Comparison of ENCODE assay signal across 30 cellular contexts in genomic region chr2:198084136-198084535, GRCh38.
"Had no signal": no experiment of that assay in that cellular context is flagged by ENCODE, and none has a peak within 500 bp of the region (broad histone marks: within the 10 kb centered on the region; RNA-seq: fewer than 3 reads in every experiment).

No MANE protein-coding gene starts in this region.

- DNase-seq: activated CD4-positive, alpha-beta memory T cell treated with anti-CD3 and anti-CD28 coated beads, Interleukin-2, amount 10 ng/mL, durations not matched to agents 7 days and 5 days; activated CD4-positive, alpha-beta T cell treated with anti-CD3 and anti-CD28 coated beads for 1 hour; activated CD4-positive, alpha-beta T cell treated with anti-CD3 and anti-CD28 coated beads for 4 hours; activated CD4-positive, alpha-beta T cell treated with anti-CD3 and anti-CD28 coated beads, Interleukin-2, amount 10 ng/mL, durations not matched to agents 7 days and 5 days; activated CD4-positive, alpha-beta T cell treated with anti-CD3 and anti-CD28 coated beads, Interleukin-2, amount 50 U/mL, for 4 hours; activated CD8-positive, alpha-beta memory T cell treated with anti-CD3 and anti-CD28 coated beads, Interleukin-2, amount 50 U/mL, for 48 hours; activated effector memory CD4-positive, alpha-beta T cell treated with Interleukin-2 at 50 U/mL for 16 hours; activated gamma-delta T cell treated with Interleukin-2 at 50 U/mL for 16 hours; activated naive CD4-positive, alpha-beta T cell treated with anti-CD3 and anti-CD28 coated beads, Interleukin-2, amount 50 U/mL, for 16 hours; activated naive CD4-positive, alpha-beta T cell treated with Interleukin-2 at 50 U/mL for 16 hours; activated T-cell treated with anti-CD3 and anti-CD28 coated beads for 4 hours; activated T-cell treated with anti-CD3 and anti-CD28 coated beads, Interleukin-2, amount 50 U/mL, for 4 hours; amygdala; aorta; body of pancreas; central memory CD4-positive, alpha-beta T cell; cerebellar nuclear complex; colonic mucosa; effector CD8-positive, alpha-beta T cell; erythroblast; foreskin keratinocyte; gastrocnemius medialis; glutamatergic neuron; T-helper 2 cell had no signal

- ATAC-seq: activated T-cell treated with anti-CD3 and anti-CD28 coated beads, Interleukin-2, amount 50 U/mL, for 4 hours; activated T-helper 17 cell treated with anti-CD3 and anti-CD28 coated beads, Interleukin-2, amount 50 U/mL, for 72 hours; body of pancreas; foreskin keratinocyte; gastrocnemius medialis; WTC11 had no signal

- H3K4me3 ChIP-seq: body of pancreas, cardiac muscle cell, colonic mucosa, esophagus muscularis mucosa, gastrocnemius medialis had no signal

- H3K27me3 Mint-ChIP-seq: activated CD4-positive, alpha-beta memory T cell treated with anti-CD3 and anti-CD28 coated beads, Interleukin-2, amount 10 ng/mL, durations not matched to agents 7 days and 5 days; activated CD4-positive, alpha-beta T cell treated with anti-CD3 and anti-CD28 coated beads, Interleukin-2, amount 10 ng/mL, durations not matched to agents 7 days and 5 days; activated naive CD8-positive, alpha-beta T cell; activated T-helper 17 cell treated with anti-CD3 and anti-CD28 coated beads, Interleukin-2, amount 50 U/mL, for 72 hours had no signal

- H3K9me3 Mint-ChIP-seq: activated CD4-positive, alpha-beta memory T cell treated with anti-CD3 and anti-CD28 coated beads, Interleukin-2, amount 10 ng/mL, durations not matched to agents 7 days and 5 days; activated CD4-positive, alpha-beta T cell treated with anti-CD3 and anti-CD28 coated beads, Interleukin-2, amount 10 ng/mL, durations not matched to agents 7 days and 5 days; activated T-cell treated with anti-CD3 and anti-CD28 coated beads, Interleukin-2, amount 50 U/mL, for 4 hours; activated T-helper 17 cell treated with anti-CD3 and anti-CD28 coated beads, Interleukin-2, amount 50 U/mL, for 72 hours had no signal

- H3K4me3 Mint-ChIP-seq: activated CD4-positive, alpha-beta memory T cell treated with anti-CD3 and anti-CD28 coated beads, Interleukin-2, amount 10 ng/mL, durations not matched to agents 7 days and 5 days; activated CD4-positive, alpha-beta T cell treated with anti-CD3 and anti-CD28 coated beads, Interleukin-2, amount 10 ng/mL, durations not matched to agents 7 days and 5 days; activated naive CD8-positive, alpha-beta T cell; activated T-cell treated with anti-CD3 and anti-CD28 coated beads, Interleukin-2, amount 50 U/mL, for 4 hours; activated T-helper 17 cell treated with anti-CD3 and anti-CD28 coated beads, Interleukin-2, amount 50 U/mL, for 72 hours; WTC11 had no signal

- H3K27ac ChIP-seq: body of pancreas, cardiac muscle cell, colonic mucosa, esophagus muscularis mucosa, foreskin keratinocyte, gastrocnemius medialis, VCaP had no signal

- H3K27me3 ChIP-seq: body of pancreas, cardiac muscle cell, colonic mucosa, esophagus muscularis mucosa, foreskin keratinocyte, gastrocnemius medialis had no signal

- H3K27ac Mint-ChIP-seq: activated CD4-positive, alpha-beta memory T cell treated with anti-CD3 and anti-CD28 coated beads, Interleukin-2, amount 10 ng/mL, durations not matched to agents 7 days and 5 days; activated CD4-positive, alpha-beta T cell treated with anti-CD3 and anti-CD28 coated beads, Interleukin-2, amount 10 ng/mL, durations not matched to agents 7 days and 5 days; activated naive CD8-positive, alpha-beta T cell; activated T-helper 17 cell treated with anti-CD3 and anti-CD28 coated beads, Interleukin-2, amount 50 U/mL, for 72 hours; WTC11 had no signal

- H3K36me3 ChIP-seq: cardiac muscle cell, colonic mucosa, gastrocnemius medialis had no signal

- H3K36me3 Mint-ChIP-seq: WTC11 had no signal

- H3K4me1 ChIP-seq: body of pancreas, colonic mucosa, foreskin keratinocyte, gastrocnemius medialis had no signal

- H3K4me1 Mint-ChIP-seq: activated CD4-positive, alpha-beta memory T cell treated with anti-CD3 and anti-CD28 coated beads, Interleukin-2, amount 10 ng/mL, durations not matched to agents 7 days and 5 days; activated CD4-positive, alpha-beta T cell treated with anti-CD3 and anti-CD28 coated beads, Interleukin-2, amount 10 ng/mL, durations not matched to agents 7 days and 5 days; activated T-helper 17 cell treated with anti-CD3 and anti-CD28 coated beads, Interleukin-2, amount 50 U/mL, for 72 hours; WTC11 had no signal
